ENCODE assay signal across 8 cellular contexts in genomic region chr21:26849428-26850115, GRCh38. TPM values are rescaled to one million over a fixed set of nuclear protein-coding genes. Genes with fewer than 3 reads are reported as not detected.
DNase-seq lines count a peak whose midpoint lies in the region; ATAC-seq, FAIRE-seq and TF ChIP-seq lines count a peak whose summit lies in the region.

No MANE protein-coding gene starts in this region.

- WGBS in lower leg skin, 2 donors: 8 to 11% methylated on average over 4 of the region's 4 CpGs

- intact Hi-C loops in vagina (cut with DNase I): loop anchor here (5.0 to 10.0 kb wide), 4 partner anchors 715 to 1898 kb away; no protein-coding TSS in a partner anchor
- intact Hi-C loops in lower leg skin (cut with DNase I; ENCODE audit: low total_unique reads): loop anchor here (5.0 kb wide), 2 partner anchors 713 to 848 kb away; no protein-coding TSS in a partner anchor

- peaks cover 25 to 36% of the 10 kb centered on the region in 2 donors for H3K4me1 Mint-ChIP-seq in immature natural killer cell

- H3K9me3 ChIP-seq in vagina: no peaks in the 10 kb centered on the region

- H3K9me3 Mint-ChIP-seq in immature natural killer cell: no peaks in the 10 kb centered on the region

- no peaks in the 10 kb centered on the region for H3K27me3 ChIP-seq in vagina

- H3K4me1 ChIP-seq in vagina: peaks cover 4% of the 10 kb centered on the region

- H3K36me3 ChIP-seq in vagina: no peaks in the 10 kb centered on the region

- H3K27ac ChIP-seq in vagina: no peak overlapping the region

- no peak overlapping the region for H3K27ac Mint-ChIP-seq in immature natural killer cell

- peaks cover 8 to 21% (median 11%) of the 10 kb centered on the region in 3 donors for H3K27me3 Mint-ChIP-seq in immature natural killer cell (ENCODE audit: low read depth in 3 of 3)

- H3K4me3 Mint-ChIP-seq in immature natural killer cell: peak overlapping the region in 4 of 5 donors; percentile 21 to 58 (median 28)

- ATAC-seq in HG03097 (IDR thresholded peaks at IDR 0.05; ENCODE audit: low FRiP score, unreplicated experiment) (no peak), HG02642 (IDR thresholded peaks at IDR 0.05; ENCODE audit: poor library complexity, unreplicated experiment) (no peak)

- peak; percentile 25; the same call in 1 of the 2 replicates for TF ChIP-seq CTCF in LNCAP (IDR thresholded peaks at IDR 0.05)
- TF ChIP-seq CTCF in vagina (IDR thresholded peaks at IDR 0.05): peak in 2 of 3 experiments; percentile 42 to 43
- no peak for TF ChIP-seq CTCF in lower leg skin (IDR thresholded peaks at IDR 0.05)

- FAIRE-seq in TTC549 (lab: Jason Lieb, UNC): peak; percentile 97

- DNase-seq in Daoy (ENCODE audit: low read depth) (peak; percentile 49), immature natural killer cell (peak; percentile 52 to 59 (median 52)), vagina (ENCODE audit: extremely low spot score in 2 of 2) (no peak), lower leg skin (ENCODE audit: low spot score in 2 of 2) (no peak)

- no peak overlapping the region for H3K4me3 ChIP-seq in vagina
- H3K4me3 ChIP-seq in lower leg skin (ENCODE audit: low read depth, poor library complexity, severe bottlenecking): no peak overlapping the region

- TF ChIP-seq POLR2A in vagina (IDR thresholded peaks at IDR 0.05) (no peak), lower leg skin (IDR thresholded peaks at IDR 0.05) (no peak)

- no peaks in the 10 kb centered on the region for H3K36me3 Mint-ChIP-seq in immature natural killer cell

RNA-seq across cellular contexts. Expression of gene ADAMTS1, which starts 4.4 kb away (rescaled TPM):
- 33.1 and 35.2 TPM in 2 replicates for total RNA-seq in Daoy (2014; rRNA removed; shearing (Covaris generic))
- polyA plus RNA-seq in immature natural killer cell: 10 to 100 TPM in 2 of 3 donors, 1 to 10 TPM in 1; 8.7 to 34.2 (median 23.9) TPM
- 241 TPM for total RNA-seq in vagina
- 10 to 100 TPM; 19.4 to 53.2 (median 24.0) TPM for total RNA-seq in lower leg skin

Comparison
In these comparisons a context has a peak if more than half of its experiments do, and no peak if none do; other contexts are left out.
1. DNase-seq: peak in Daoy (single experiment) and immature natural killer cell (3 of 3); none in vagina (0 of 2) and lower leg skin (0 of 2).
2. CTCF ChIP-seq: peak in LNCAP (single experiment) and vagina (2 of 3); none in lower leg skin (0 of 3).